Comparison of ENCODE assay signal across 10 cellular contexts in genomic region chr2:206766057-206766930, GRCh38. TPM values are rescaled to one million over a fixed set of nuclear protein-coding genes. Genes with fewer than 3 reads are reported as not detected.
DNase-seq lines count a peak whose midpoint lies in the region; ATAC-seq and TF ChIP-seq lines count a peak whose summit lies in the region.
"Had no signal": no experiment of that assay in that cellular context is flagged by ENCODE, and none has a peak within 500 bp of the region (broad histone marks: within the 10 kb centered on the region; RNA-seq: fewer than 3 reads in every experiment).

No MANE protein-coding gene starts in this region.

- 36 to 40% (median 38%) methylated on average over 12 of the region's 12 CpGs for WGBS in psoas muscle, 3 donors

- H3K27ac ChIP-seq in SJSA1 (peak overlapping the region; percentile 66), psoas muscle (peak overlapping the region; percentile 93)

- TF ChIP-seq CTCF in fibroblast of mammary gland (conservative IDR thresholded peaks at IDR 0.05; ENCODE audit: control insufficient read depth, insufficient read depth, low read depth, low read length) (no peak), psoas muscle (IDR thresholded peaks at IDR 0.05) (no peak)

- intact Hi-C loops in psoas muscle (cut with DNase I): no loop called here

- peaks cover 35% of the 10 kb centered on the region for H3K36me3 ChIP-seq in SJSA1
- H3K36me3 ChIP-seq in psoas muscle (ENCODE audit: insufficient read depth in 1 of 2, low read depth in 1 of 2): peaks cover 2 to 33% of the 10 kb centered on the region in 2 donors

- peaks cover 8% of the 10 kb centered on the region; the same call in 1 of the 2 replicates for H3K4me1 ChIP-seq in SJSA1 (replicated peaks)
- H3K4me1 ChIP-seq in psoas muscle: peaks cover 18% of the 10 kb centered on the region

- H3K9me3 ChIP-seq in SJSA1 (replicated peaks) (no peaks in the 10 kb centered on the region), psoas muscle (no peaks in the 10 kb centered on the region)

- H3K4me3 ChIP-seq in GM08714 (ENCODE audit: low read length): peak overlapping the region; percentile 70
- H3K4me3 ChIP-seq in SJSA1: peak overlapping the region; percentile 54
- H3K4me3 ChIP-seq in fibroblast of mammary gland (ENCODE audit: control insufficient read depth, low read depth, low read length): peak overlapping the region; percentile 86
- peak overlapping the region; percentile 89 for H3K4me3 ChIP-seq in psoas muscle

- ATAC-seq in psoas muscle: no peak
- no peak for ATAC-seq in HG03095 (IDR thresholded peaks at IDR 0.05; ENCODE audit: unreplicated experiment)
- ATAC-seq in GM18502 (IDR thresholded peaks at IDR 0.05; ENCODE audit: poor library complexity, unreplicated experiment): no peak
- ATAC-seq in GM21825 (IDR thresholded peaks at IDR 0.05; ENCODE audit: unreplicated experiment): no peak

- H3K27me3 ChIP-seq in SJSA1 (replicated peaks) (no peaks in the 10 kb centered on the region), psoas muscle (ENCODE audit: insufficient read depth in 3 of 3, low read length in 2 of 3) (peaks cover 0 to 12% (median 0%) of the 10 kb centered on the region in 3 donors)

- no peak for DNase-seq in SJSA1 (ENCODE audit: low read depth in 1 of 2, low spot score in 2 of 2)
- DNase-seq in fibroblast of mammary gland (ENCODE audit: low read depth): no peak
- no peak for DNase-seq in psoas muscle
- DNase-seq in globus pallidus (ENCODE audit: low spot score): no peak

RNA-seq across cellular contexts. Expression of gene FASTKD2, which starts 0.9 kb away (rescaled TPM):
- total RNA-seq in SJSA1 (2014; rRNA removed; shearing (Covaris generic)): 36.5 and 41.4 TPM in 2 replicates
- total RNA-seq in psoas muscle: 10 to 100 TPM; 29.8 to 52.0 (median 47.4) TPM
- 10 to 100 TPM; 27.3 to 59.6 (median 54.7) TPM for polyA plus RNA-seq in psoas muscle

RNA-seq across cellular contexts. Expression of gene MDH1B, which starts 1.2 kb away (rescaled TPM):
- total RNA-seq in SJSA1 (2014; rRNA removed; shearing (Covaris generic)): 0.42 and 1.8 TPM in 2 replicates
- total RNA-seq in psoas muscle: 1 to 10 TPM in 1 of 4 donors, under 1 TPM in 3; 0.27 to 1.0 (median 0.33) TPM
- under 1 TPM; 0.14 to 0.30 (median 0.23) TPM for polyA plus RNA-seq in psoas muscle

RNA-seq across cellular contexts. Expression of gene DYTN, which starts 48.1 kb away (rescaled TPM):
- not detected in 2 replicates for total RNA-seq in SJSA1 (2014; rRNA removed; shearing (Covaris generic))
- not detected for total RNA-seq in psoas muscle
- not detected for polyA plus RNA-seq in psoas muscle
- total RNA-seq: omental fat pad; T-helper 1 cell treated with Interleukin-12 subunit alpha and Interleukin-12 subunit beta and Interleukin-4 antibody, amounts not matched to agents 30 ng/mL and 1 ng/mL, for 36 hours had no signal
